8 cellular contexts compared by ENCODE assay signal in the genomic region with DNA sequence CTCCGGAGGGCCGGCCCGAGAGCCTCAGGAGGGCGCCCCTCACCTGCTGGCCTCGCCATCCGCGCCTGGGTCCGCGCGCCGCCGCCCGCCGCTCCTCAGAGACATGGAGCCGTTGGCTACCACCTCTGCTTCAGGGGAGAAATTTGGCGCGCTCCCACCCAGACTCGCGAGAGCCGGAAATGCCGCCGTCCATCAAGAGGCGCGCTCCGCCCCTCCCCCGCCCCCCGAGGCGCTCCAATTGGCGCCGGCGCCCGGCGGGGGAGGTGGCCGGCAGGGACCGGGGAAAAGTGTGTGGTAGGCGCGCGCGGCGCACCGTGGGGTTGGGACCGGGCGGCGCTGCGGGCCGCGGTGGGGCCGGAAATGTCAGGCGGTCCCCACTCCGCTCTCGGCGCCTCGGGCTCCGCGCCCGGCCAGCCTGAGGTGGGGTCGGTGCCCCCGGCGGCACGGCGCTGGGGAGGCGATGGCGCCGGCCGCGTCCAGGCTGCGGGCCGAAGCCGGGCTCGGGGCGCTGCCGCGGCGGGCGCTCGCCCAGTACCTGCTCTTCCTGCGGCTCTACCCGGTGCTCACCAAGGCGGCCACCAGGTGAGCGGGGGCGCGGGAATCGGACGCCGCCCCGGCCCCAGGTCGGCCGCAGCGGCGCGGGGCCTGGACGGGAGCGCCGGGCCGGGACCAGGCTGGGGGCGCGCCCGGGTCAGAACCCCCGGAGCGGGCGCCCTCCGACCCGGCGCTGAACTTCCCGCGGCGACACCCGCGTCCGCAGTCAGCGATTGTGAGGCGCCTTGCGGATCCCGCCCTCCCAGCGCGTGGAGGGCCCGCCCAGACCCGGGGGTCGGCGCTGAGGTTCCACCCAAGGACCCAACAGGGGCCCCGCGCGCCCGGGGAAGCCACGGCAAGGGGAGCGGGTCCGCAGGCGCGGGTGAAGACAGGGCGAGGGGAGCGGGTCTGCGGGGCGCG. TPM values are rescaled to one million over a fixed set of nuclear protein-coding genes. Genes with fewer than 3 reads are reported as not detected.
A peak's percentile ranks its signal among the peaks of the same experiment; 100 is the strongest.
DNase-seq lines count a peak whose midpoint lies in the region; ATAC-seq and TF ChIP-seq lines count a peak whose summit lies in the region.

POLE (minus strand) TSS at position 132 of the 954 bp plus-strand sequence; CDS start at position 105, 27 bp downstream.
PXMP2 (plus strand) TSS at position 377 of the 954 bp plus-strand sequence; CDS start at position 461, 84 bp downstream.

- H3K4me3 ChIP-seq in BLaER1 treated with 17β-estradiol and CSF1 and Interleukin-3, amounts not matched to agents 10 nM and 100 nM, result peak within 1 kb of the TSS; percentile 91 to 100 (median 98)
- H3K4me3 ChIP-seq in choroid plexus epithelial cell (ENCODE audit: low read depth, low read length), result peak within 1 kb of the TSS; percentile 68

- peaks cover 14 to 42% (median 35%) of the 10 kb centered on the region in 10 experiments for H3K4me1 ChIP-seq in BLaER1 treated with 17β-estradiol and CSF1 and Interleukin-3, amounts not matched to agents 10 nM and 100 nM

- CTCF ChIA-PET in activated CD4-positive, alpha-beta T cell treated with anti-CD3 and anti-CD28 coated beads for 36 hours (lab: Charles Lee), result no interaction called here

- H3K9me3 Mint-ChIP-seq in activated CD4-positive, alpha-beta T cell treated with anti-CD3 and anti-CD28 coated beads for 36 hours (ENCODE audit: low read depth), result no peaks in the 10 kb centered on the region

- H3K27ac Mint-ChIP-seq in activated CD4-positive, alpha-beta T cell treated with anti-CD3 and anti-CD28 coated beads for 36 hours, result peak within 1 kb of the TSS; percentile 55

- peaks cover 0 to 36% (median 18%) of the 10 kb centered on the region in 11 experiments; a peak in 11 of 22 replicates for H4K20me1 ChIP-seq in BLaER1 treated with 17β-estradiol and CSF1 and Interleukin-3, amounts not matched to agents 10 nM and 100 nM

- peaks cover 0 to 51% (median 24%) of the 10 kb centered on the region in 11 experiments; a peak in 12 of 22 replicates for H3K36me3 ChIP-seq in BLaER1 treated with 17β-estradiol and CSF1 and Interleukin-3, amounts not matched to agents 10 nM and 100 nM

- peaks cover 18% of the 10 kb centered on the region for H3K36me3 Mint-ChIP-seq in activated CD4-positive, alpha-beta T cell treated with anti-CD3 and anti-CD28 coated beads for 36 hours (ENCODE audit: low read depth)

- ATAC-seq in GM19328 (IDR thresholded peaks at IDR 0.05; ENCODE audit: unreplicated experiment) (peak; percentile 90), HG03460 (IDR thresholded peaks at IDR 0.05; ENCODE audit: unreplicated experiment) (peak; percentile 88)
- ATAC-seq in activated CD4-positive, alpha-beta T cell treated with anti-CD3 and anti-CD28 coated beads for 36 hours, result peak; percentile 94

- no peaks in the 10 kb centered on the region for H3K27me3 ChIP-seq in BLaER1 treated with 17β-estradiol and CSF1 and Interleukin-3, amounts not matched to agents 10 nM and 100 nM

- intact Hi-C loops in activated CD4-positive, alpha-beta T cell treated with anti-CD3 and anti-CD28 coated beads for 36 hours (cut with DNase I, micrococcal nuclease), result loop anchor here (1.0 to 5.0 kb wide), 10 partner anchors 23 to 240 kb away; partner anchors contain the start of genes PGAM5 (in 2 of the 2), ANKLE2 (in 1 of the 2), CHFR (in 1 of the 2) and FBRSL1 (in 1 of the 2)

- peaks cover 0 to 27% (median 17%) of the 10 kb centered on the region in 11 experiments; a peak in 11 of 22 replicates for H3K9me3 ChIP-seq in BLaER1 treated with 17β-estradiol and CSF1 and Interleukin-3, amounts not matched to agents 10 nM and 100 nM (replicated peaks in 1 of 11)

- peak within 1 kb of the TSS; percentile 54 to 97 (median 94); a peak in 21 of 22 replicates for H3K27ac ChIP-seq in BLaER1 treated with 17β-estradiol and CSF1 and Interleukin-3, amounts not matched to agents 10 nM and 100 nM

- H3K9ac ChIP-seq in BLaER1 treated with 17β-estradiol and CSF1 and Interleukin-3, amounts not matched to agents 10 nM and 100 nM, result peak within 1 kb of the TSS; percentile 91 to 98 (median 98)

- peak; percentile 31 for DNase-seq in NCI-H524 treated with DMSO at 0.1 percent for 48 hours (lab: John Stamatoyannopoulos, UW)
- peak; percentile 98 for DNase-seq in activated CD4-positive, alpha-beta T cell treated with anti-CD3 and anti-CD28 coated beads for 36 hours
- peak; percentile 96 for DNase-seq in choroid plexus epithelial cell (ENCODE audit: low read depth)
- DNase-seq in kidney tubule cell (ENCODE audit: low spot score), result peak; percentile 95
- DNase-seq in stimulated activated CD4-positive, alpha-beta T cell treated with anti-CD3 and anti-CD28 coated beads, Interleukin-1b, Interleukin-23, amount 100 ng/mL, for 24 hours (ENCODE audit: low read depth in 4 of 4, low spot score in 1 of 4), result peak; percentile 92 to 97 (median 92)

- peaks cover 19% of the 10 kb centered on the region for H3K4me1 Mint-ChIP-seq in activated CD4-positive, alpha-beta T cell treated with anti-CD3 and anti-CD28 coated beads for 36 hours

- POLR2A ChIA-PET in activated CD4-positive, alpha-beta T cell treated with anti-CD3 and anti-CD28 coated beads for 36 hours (lab: Charles Lee), result no interaction called here

- H3K27me3 Mint-ChIP-seq in activated CD4-positive, alpha-beta T cell treated with anti-CD3 and anti-CD28 coated beads for 36 hours, result no peaks in the 10 kb centered on the region

- H3K4me3 Mint-ChIP-seq in activated CD4-positive, alpha-beta T cell treated with anti-CD3 and anti-CD28 coated beads for 36 hours, result peak within 1 kb of the TSS; percentile 72

- no peak for TF ChIP-seq CTCF in choroid plexus epithelial cell (conservative IDR thresholded peaks at IDR 0.05; ENCODE audit: low read depth, low read length)

- H3K4me2 ChIP-seq in BLaER1 treated with 17β-estradiol and CSF1 and Interleukin-3, amounts not matched to agents 10 nM and 100 nM, result peak within 1 kb of the TSS; percentile 78 to 96 (median 88)

RNA-seq across cellular contexts. Expression of gene POLE, which starts in this region (rescaled TPM):
- 100 to 1,000 TPM; 121 to 124 TPM for total RNA-seq in activated CD4-positive, alpha-beta T cell treated with anti-CD3 and anti-CD28 coated beads for 36 hours

RNA-seq across cellular contexts. Expression of gene PXMP2, which starts in this region (rescaled TPM):
- total RNA-seq in activated CD4-positive, alpha-beta T cell treated with anti-CD3 and anti-CD28 coated beads for 36 hours, result 10 to 100 TPM; 12.2 to 14.3 TPM

Comparison
In these comparisons a context has a peak if more than half of its experiments do, and no peak if none do; other contexts are left out.
1. Peak in every context shown above with its lines: DNase-seq, ATAC-seq, H3K4me3 ChIP-seq and H3K27ac ChIP-seq.
2. DNase-seq: peak in every context shown above with its lines; median percentile 98 in activated CD4-positive, alpha-beta T cell treated with anti-CD3 and anti-CD28 coated beads for 36 hours; 96 in choroid plexus epithelial cell; 95 in kidney tubule cell; 92 in stimulated activated CD4-positive, alpha-beta T cell treated with anti-CD3 and anti-CD28 coated beads, Interleukin-1b, Interleukin-23, amount 100 ng/mL, for 24 hours; 31 in NCI-H524 treated with DMSO at 0.1 percent for 48 hours.